Comparison of ENCODE assay signal across 7 cellular contexts in the genomic region with DNA sequence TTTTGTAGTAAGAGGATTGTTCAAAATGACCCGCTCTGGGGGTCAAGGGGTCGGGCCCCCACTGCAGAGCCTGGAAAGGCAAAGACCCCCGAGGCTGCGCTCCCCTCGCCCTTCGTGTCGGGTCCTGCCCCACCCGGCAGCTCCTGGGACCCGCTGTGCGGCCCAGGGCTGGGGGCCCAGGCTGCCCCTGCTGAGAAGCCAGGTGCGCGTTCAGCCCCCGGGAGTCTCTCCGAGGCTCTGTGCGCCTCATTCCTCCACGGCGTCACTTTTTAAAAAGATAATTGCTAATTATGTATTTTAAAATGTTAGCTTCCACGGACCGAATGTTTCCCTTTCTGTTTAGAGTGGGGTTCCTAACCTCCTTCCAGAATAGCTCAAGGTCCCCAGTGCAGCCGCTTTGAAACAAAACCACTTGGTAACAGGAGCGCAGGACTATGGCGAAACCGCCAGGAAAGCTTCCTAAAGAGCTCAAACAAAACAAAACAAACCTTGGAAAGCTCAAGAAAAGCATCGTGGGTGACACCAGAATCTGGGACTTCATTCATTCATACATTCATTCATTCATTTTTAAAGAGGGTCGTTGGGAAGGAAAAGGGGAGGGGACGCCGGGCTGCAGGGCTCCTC. TPM values are rescaled to one million over a fixed set of nuclear protein-coding genes. Genes with fewer than 3 reads are reported as not detected.
DNase-seq lines count a peak whose midpoint lies in the region; ATAC-seq, FAIRE-seq and TF ChIP-seq lines count a peak whose summit lies in the region.

No MANE protein-coding gene starts in this region.

- TF ChIP-seq RAD21 in HepG2 (CRISPR knock-in tag; IDR thresholded peaks at IDR 0.05), result no peak

- H3K27me3 ChIP-seq in HepG2 (ENCODE audit: control insufficient read depth in 1 of 2, insufficient read depth in 2 of 2, low read length in 2 of 2), result peaks cover 0 to 3% of the 10 kb centered on the region in 2 experiments; a peak in 1 of 5 replicates
- no peaks in the 10 kb centered on the region for H3K27me3 ChIP-seq in thoracic aorta (replicated peaks; ENCODE audit: insufficient read depth)

- no peaks in the 10 kb centered on the region for H3K36me3 ChIP-seq in HepG2 (replicated peaks in 1 of 2; ENCODE audit: control insufficient read depth in 1 of 2, insufficient read depth in 2 of 2, low read length in 2 of 2)
- H3K36me3 ChIP-seq in thoracic aorta, result no peaks in the 10 kb centered on the region

- DNase-seq in GDM1 (lab: John Stamatoyannopoulos, UW) (peak; percentile 14), NAMALWA (ENCODE audit: low spot score) (peak; percentile 66), astrocyte of the cerebellum (ENCODE audit: low read depth) (no peak), HepG2 (ENCODE audit: low spot score) (no peak), thoracic aorta (ENCODE audit: low spot score) (no peak), hepatic stellate cell (ENCODE audit: low spot score) (no peak)

- ATAC-seq in HepG2 (peak; percentile 20; the same call in 2 of the 3 replicates), thoracic aorta (ENCODE audit: insufficient number of reproducible peaks, low FRiP score, low read depth) (no peak), GM18505 (IDR thresholded peaks at IDR 0.05; ENCODE audit: unreplicated experiment) (no peak)

- peak overlapping the region; percentile 43; the same call in 1 of the 2 replicates for H3K9ac ChIP-seq in HepG2 (ENCODE audit: insufficient read depth, low read depth, low read length)

- in situ Hi-C loops in astrocyte of the cerebellum (cut with HindIII; ENCODE audit: low sequenced_read_pairs), result loop anchor here (5.0 kb wide), 1 partner anchor 40 kb away; no protein-coding TSS in a partner anchor
- in situ Hi-C loops in HepG2 (cut with HindIII; ENCODE audit: extremely low pct_ligation_motif_present, low pct_unique_long_range_greater_than_20kb), result no loop called here

- H3K4me1 ChIP-seq in HepG2 (ENCODE audit: insufficient read depth, low read length), result peaks cover 46% of the 10 kb centered on the region
- H3K4me1 ChIP-seq in thoracic aorta (ENCODE audit: control insufficient read depth in 1 of 2, low read depth in 2 of 2), result peaks cover 10 to 26% of the 10 kb centered on the region in 2 donors

- H4K20me1 ChIP-seq in HepG2 (ENCODE audit: insufficient read depth, low read length), result no peaks in the 10 kb centered on the region

- H3K9me3 ChIP-seq in HepG2 (ENCODE audit: low read length), result no peaks in the 10 kb centered on the region
- no peaks in the 10 kb centered on the region for H3K9me3 ChIP-seq in thoracic aorta

- H3K4me2 ChIP-seq in HepG2 (ENCODE audit: low read depth, low read length), result peak overlapping the region; percentile 92

- POLR2A ChIA-PET in HepG2 (lab: Yijun Ruan, JAX), result interaction anchor here (1.2 kb wide), 1 partner anchor 41 kb away, joined by 7 read pairs; no protein-coding TSS in a partner anchor

- H3K79me2 ChIP-seq in HepG2 (ENCODE audit: insufficient read depth, low read length), result no peaks in the 10 kb centered on the region

- no peak for TF ChIP-seq EP300 in HepG2 (IDR thresholded peaks at IDR 0.05; ENCODE audit: low read depth in 2 of 2, low read length in 2 of 2)
- TF ChIP-seq EP300 in HepG2 (CRISPR knock-in tag; IDR thresholded peaks at IDR 0.05; ENCODE audit: borderline replicate concordance), result no peak

- CTCF ChIA-PET in HepG2 (lab: Yijun Ruan, JAX; ENCODE audit: low intra/inter-chr PET ratio, low total read pairs), result no interaction called here

- intact Hi-C loops in HepG2 (cut with micrococcal nuclease; ENCODE audit: unreplicated experiment), result no loop called here

- under 1% methylated on average over 27 of the region's 27 CpGs for WGBS in HepG2 (ENCODE audit: low lambda C conversion rate)

- TF ChIP-seq CTCF in astrocyte of the cerebellum (IDR thresholded peaks at IDR 0.05; ENCODE audit: low read depth, low read length, missing control alignments) (no peak), HepG2 (CRISPR knock-in tag; IDR thresholded peaks at IDR 0.05) (no peak), thoracic aorta (IDR thresholded peaks at IDR 0.05) (no peak)

- no peak for FAIRE-seq in HepG2 (lab: Jason Lieb, UNC)

- H3K27ac ChIP-seq in HepG2 (ENCODE audit: extremely low read length, insufficient read depth, low read length) (no peak overlapping the region), thoracic aorta (peak overlapping the region in 1 of 2 donors; percentile 12)

- no TSS peak for BruUV-seq in HepG2 (replicated peaks; lab: Mats Ljungman, UMichigan)

- peak overlapping the region; percentile 70 for H2AFZ ChIP-seq in HepG2 (ENCODE audit: low read length)

- TF ChIP-seq POLR2A in HepG2 (IDR thresholded peaks at IDR 0.05; ENCODE audit: insufficient read depth in 1 of 2, low read depth in 2 of 2, low read length in 2 of 2) (no peak), GM18505 (IDR thresholded peaks at IDR 0.05; ENCODE audit: borderline replicate concordance, extremely low read depth, insufficient read depth, insufficient read length) (no peak)

- H3K4me3 ChIP-seq in astrocyte of the cerebellum (ENCODE audit: low read depth, low read length) (peak overlapping the region; percentile 58), HepG2 (replicated peaks in 1 of 3; ENCODE audit: insufficient read depth in 1 of 3, low read depth in 2 of 3, low read length in 3 of 3) (peak overlapping the region; percentile 71 to 96 (median 77)), thoracic aorta (peak overlapping the region; percentile 83)

TF ChIP-seq in HepG2, 621 proteins besides CTCF, POLR2A, EP300 and RAD21 (continues in another document):
- TF ChIP-seq ELF4 (CRISPR knock-in tag; IDR thresholded peaks at IDR 0.05; ENCODE audit: borderline replicate concordance) (0 out of 2 replicates have a peak, but pooled peaks have one; percentile 35), SMARCE1 (IDR thresholded peaks at IDR 0.05; ENCODE audit: borderline replicate concordance) (no peak), ZSCAN9 (CRISPR knock-in tag; IDR thresholded peaks at IDR 0.05; ENCODE audit: borderline replicate concordance) (0 out of 2 replicates have a peak, but pooled peaks have one; percentile 2), MTF2 (CRISPR knock-in tag; IDR thresholded peaks at IDR 0.05; ENCODE audit: borderline replicate concordance) (no peak), HNRNPLL (IDR thresholded peaks at IDR 0.05; ENCODE audit: low read depth, low read length, poor library complexity, severe bottlenecking) (peak; percentile 36), BCL6 (CRISPR knock-in tag; IDR thresholded peaks at IDR 0.05) (peak; percentile 47)
- TF ChIP-seq, protein P1, sequence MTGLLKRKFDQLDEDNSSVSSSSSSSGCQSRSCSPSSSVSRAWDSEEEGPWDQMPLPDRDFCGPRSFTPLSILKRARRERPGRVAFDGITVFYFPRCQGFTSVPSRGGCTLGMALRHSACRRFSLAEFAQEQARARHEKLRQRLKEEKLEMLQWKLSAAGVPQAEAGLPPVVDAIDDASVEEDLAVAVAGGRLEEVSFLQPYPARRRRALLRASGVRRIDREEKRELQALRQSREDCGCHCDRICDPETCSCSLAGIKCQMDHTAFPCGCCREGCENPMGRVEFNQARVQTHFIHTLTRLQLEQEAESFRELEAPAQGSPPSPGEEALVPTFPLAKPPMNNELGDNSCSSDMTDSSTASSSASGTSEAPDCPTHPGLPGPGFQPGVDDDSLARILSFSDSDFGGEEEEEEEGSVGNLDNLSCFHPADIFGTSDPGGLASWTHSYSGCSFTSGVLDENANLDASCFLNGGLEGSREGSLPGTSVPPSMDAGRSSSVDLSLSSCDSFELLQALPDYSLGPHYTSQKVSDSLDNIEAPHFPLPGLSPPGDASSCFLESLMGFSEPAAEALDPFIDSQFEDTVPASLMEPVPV (CRISPR knock-in tag; IDR thresholded peaks at IDR 0.05), result 0 out of 2 replicates have a peak, but pooled peaks have one; percentile 28
- TF ChIP-seq, protein P2, sequence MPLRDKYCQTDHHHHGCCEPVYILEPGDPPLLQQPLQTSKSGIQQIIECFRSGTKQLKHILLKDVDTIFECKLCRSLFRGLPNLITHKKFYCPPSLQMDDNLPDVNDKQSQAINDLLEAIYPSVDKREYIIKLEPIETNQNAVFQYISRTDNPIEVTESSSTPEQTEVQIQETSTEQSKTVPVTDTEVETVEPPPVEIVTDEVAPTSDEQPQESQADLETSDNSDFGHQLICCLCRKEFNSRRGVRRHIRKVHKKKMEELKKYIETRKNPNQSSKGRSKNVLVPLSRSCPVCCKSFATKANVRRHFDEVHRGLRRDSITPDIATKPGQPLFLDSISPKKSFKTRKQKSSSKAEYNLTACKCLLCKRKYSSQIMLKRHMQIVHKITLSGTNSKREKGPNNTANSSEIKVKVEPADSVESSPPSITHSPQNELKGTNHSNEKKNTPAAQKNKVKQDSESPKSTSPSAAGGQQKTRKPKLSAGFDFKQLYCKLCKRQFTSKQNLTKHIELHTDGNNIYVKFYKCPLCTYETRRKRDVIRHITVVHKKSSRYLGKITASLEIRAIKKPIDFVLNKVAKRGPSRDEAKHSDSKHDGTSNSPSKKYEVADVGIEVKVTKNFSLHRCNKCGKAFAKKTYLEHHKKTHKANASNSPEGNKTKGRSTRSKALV (CRISPR knock-in tag; IDR thresholded peaks at IDR 0.05), result peak; percentile 75

RNA-seq across cellular contexts. Expression of a gene that starts 45.6 kb away (rescaled TPM):
- 171 and 402 TPM in 2 replicates for total RNA-seq in HepG2 (2016; rRNA removed; fragmentation: Illumina TruSeq; extraction: Trizol)
- total RNA-seq in HepG2 (2016; cell fraction: cytosol; rRNA removed; fragmentation: Illumina TruSeq; extraction: Trizol; ENCODE audit: low read depth), result 22.9 and 25.7 TPM in 2 replicates
- 147 and 420 TPM in 2 replicates for total RNA-seq in HepG2 (2016; cell fraction: insoluble cytoplasmic fraction; rRNA removed; fragmentation: Illumina TruSeq; extraction: Trizol)
- 46.8 and 54.4 TPM in 2 replicates for total RNA-seq in HepG2 (2016; cell fraction: membrane; rRNA removed; fragmentation: Illumina TruSeq; extraction: Trizol)
- total RNA-seq in HepG2 (2016; cell fraction: nucleus; rRNA removed; fragmentation: Illumina TruSeq; extraction: Trizol), result 291 and 344 TPM in 2 replicates
- 257 and 278 TPM in 2 replicates for polyA plus RNA-seq in HepG2 (2011; rRNA removed)
- 265 and 293 TPM in 2 replicates for polyA plus RNA-seq in HepG2 (2011; cell fraction: cytosol; rRNA removed)
- polyA plus RNA-seq in HepG2 (2011; cell fraction: nucleus; rRNA removed), result 106 and 130 TPM in 2 replicates
- 244 and 280 TPM in 2 replicates for polyA plus RNA-seq in HepG2 (2012)
- 19.9 and 20.2 TPM in 2 replicates for polyA plus RNA-seq in HepG2 (2016; cell fraction: cytosol; fragmentation: Illumina TruSeq; extraction: Trizol; ENCODE audit: low read depth)
- polyA plus RNA-seq in HepG2 (2016; cell fraction: insoluble cytoplasmic fraction; fragmentation: Illumina TruSeq; extraction: Trizol; ENCODE audit: low read depth), result 150 and 172 TPM in 2 replicates
- polyA plus RNA-seq in HepG2 (2016; cell fraction: membrane; fragmentation: Illumina TruSeq; extraction: Trizol; ENCODE audit: low read depth), result 32.6 and 38.7 TPM in 2 replicates
- polyA plus RNA-seq in HepG2 (2016; cell fraction: nucleus; fragmentation: Illumina TruSeq; extraction: Trizol; ENCODE audit: insufficient read depth, low read depth), result 470 and 531 TPM in 2 replicates
- polyA minus RNA-seq in HepG2 (2011; rRNA and poly(A)+ RNA removed; ENCODE audit: low replicate concordance), result 88.5 and 200 TPM in 2 replicates
- 156 and 159 TPM in 2 replicates for polyA minus RNA-seq in HepG2 (2011; cell fraction: cytosol; rRNA and poly(A)+ RNA removed)
- 65.0 and 77.7 TPM in 2 replicates for polyA minus RNA-seq in HepG2 (2011; cell fraction: nucleus; rRNA and poly(A)+ RNA removed)
- 10 to 100 TPM; 81.8 to 87.3 TPM for total RNA-seq in thoracic aorta

Comparison
In these comparisons a context has a peak if more than half of its experiments do, and no peak if none do; other contexts are left out.
1. DNase-seq: peak in GDM1 (single experiment) and NAMALWA (single experiment); none in astrocyte of the cerebellum (single experiment), HepG2 (single experiment), thoracic aorta (single experiment) and hepatic stellate cell (single experiment).
2. Peak in every context shown above with its lines, with median percentiles within 50 percentile points of each other: H3K4me3 ChIP-seq.